Comparison of ENCODE assay signal across 9 cellular contexts in genomic region chr5:37900692-37901091, GRCh38.
DNase-seq lines count a peak whose midpoint lies in the region; ATAC-seq, FAIRE-seq and TF ChIP-seq lines count a peak whose summit lies in the region.
"Had no signal": no experiment of that assay in that cellular context is flagged by ENCODE, and none has a peak within 500 bp of the region (broad histone marks: within the 10 kb centered on the region; RNA-seq: fewer than 3 reads in every experiment).

No MANE protein-coding gene starts in this region.

- no peak for TF ChIP-seq EP300 in gastroesophageal sphincter (IDR thresholded peaks at IDR 0.05)

- no peak overlapping the region for H3K27ac ChIP-seq in gastroesophageal sphincter
- H3K27ac ChIP-seq: BLaER1 had no signal

- ATAC-seq in gastroesophageal sphincter (peak; percentile 68), GM18519 (IDR thresholded peaks at IDR 0.05; ENCODE audit: low FRiP score, unreplicated experiment) (no peak)

- no peak overlapping the region for H3K4me3 ChIP-seq in gastroesophageal sphincter
- H3K4me3 ChIP-seq: BLaER1 had no signal

- DNase-seq in NCI-H1092 treated with DMSO at 0.1 percent for 48 hours (lab: John Stamatoyannopoulos, UW) (peak; percentile 3), NCI-H1092 (lab: John Stamatoyannopoulos, UW) (no peak), RCC 7860 (ENCODE audit: low spot score) (peak; percentile 54), superior temporal gyrus (ENCODE audit: extremely low spot score) (peak; percentile 47), CD1c-positive myeloid dendritic cell (ENCODE audit: extremely low spot score) (no peak), NCI-H226 (no peak)

- WGBS in gastroesophageal sphincter (ENCODE audit: low coverage in 1 of 2), 2 donors = 0 to 20% methylated on average over 1 of the region's 1 CpG

- H3K9me3 ChIP-seq in gastroesophageal sphincter = no peaks in the 10 kb centered on the region
- H3K9me3 ChIP-seq: BLaER1 had no signal

- no peaks in the 10 kb centered on the region for H3K27me3 ChIP-seq in gastroesophageal sphincter
- H3K27me3 ChIP-seq: BLaER1 had no signal

- peaks cover 0 to 11% (median 5%) of the 10 kb centered on the region in 3 donors for H3K4me1 ChIP-seq in gastroesophageal sphincter
- H3K4me1 ChIP-seq: BLaER1 had no signal

- H3K36me3 ChIP-seq in gastroesophageal sphincter = no peaks in the 10 kb centered on the region
- H3K36me3 ChIP-seq: BLaER1 had no signal

- no peak for TF ChIP-seq POLR2A in gastroesophageal sphincter (IDR thresholded peaks at IDR 0.05)

- peak in 2 of 4 experiments; percentile 9 to 17 for TF ChIP-seq CTCF in gastroesophageal sphincter (IDR thresholded peaks at IDR 0.05)

- FAIRE-seq in RCC 7860 (lab: Jason Lieb, UNC) = peak; percentile 48

Comparison
In these comparisons a context has a peak if more than half of its experiments do, and no peak if none do; other contexts are left out.
1. DNase-seq: peak in NCI-H1092 treated with DMSO at 0.1 percent for 48 hours (single experiment), RCC 7860 (single experiment) and superior temporal gyrus (single experiment); none in NCI-H1092 (single experiment), CD1c-positive myeloid dendritic cell (single experiment) and NCI-H226 (single experiment).